Comparison of ENCODE assay signal across 8 cellular contexts in the genomic region with DNA sequence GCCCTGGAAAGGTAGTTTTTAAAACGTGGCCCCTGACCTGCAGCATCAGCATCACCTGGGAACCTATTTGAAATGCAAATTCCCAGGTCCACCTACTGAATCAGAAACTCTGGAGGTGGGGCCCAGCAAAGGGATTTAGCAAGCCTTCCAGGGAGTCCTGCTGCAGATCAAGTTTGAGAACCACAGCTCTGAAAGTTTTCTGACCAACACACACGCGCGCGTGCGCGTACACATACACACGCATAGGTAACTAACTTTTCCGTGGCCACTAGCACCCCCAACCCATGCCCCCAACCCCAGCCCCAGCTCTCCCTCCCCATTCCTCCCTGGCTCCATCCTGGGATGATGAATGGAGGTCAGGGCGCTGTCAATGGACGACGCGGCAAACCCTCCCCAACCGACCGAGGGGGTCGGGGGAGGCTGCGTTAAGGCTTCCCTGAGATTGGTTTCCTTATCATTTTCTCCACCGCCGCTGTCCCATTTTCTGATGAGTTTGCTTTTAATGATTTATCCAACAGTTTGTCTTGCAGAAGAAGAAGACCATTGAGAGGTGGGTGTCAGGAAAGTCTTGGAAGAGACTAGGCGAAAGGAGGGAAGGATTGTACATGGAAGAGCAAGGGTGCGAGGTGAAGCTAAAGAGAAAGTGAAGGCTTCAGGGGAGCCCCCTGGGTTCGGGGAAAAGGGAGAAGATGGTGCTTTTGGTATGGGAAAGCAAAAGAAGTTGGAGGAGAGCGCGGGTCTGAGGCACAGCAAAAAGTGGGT. TPM values are rescaled to one million over a fixed set of nuclear protein-coding genes. Genes with fewer than 3 reads are reported as not detected.
DNase-seq lines count a peak whose midpoint lies in the region; ATAC-seq and TF ChIP-seq lines count a peak whose summit lies in the region.

No MANE protein-coding gene starts in this region.

- no peaks in the 10 kb centered on the region for H3K4me1 ChIP-seq in ES-I3 (ENCODE audit: insufficient read depth, low read length)

- DNase-seq in activated CD4-positive, alpha-beta memory T cell treated with anti-CD3 and anti-CD28 coated beads for 36 hours = no peak
- DNase-seq in Right ventricle myocardium superior = no peak
- DNase-seq in progenitor cell of endocrine pancreas (ENCODE audit: low spot score, unreplicated experiment) = no peak
- no peak for DNase-seq in DMS79 (lab: John Stamatoyannopoulos, UW)
- no peak for DNase-seq in medulla oblongata (ENCODE audit: extremely low spot score)
- DNase-seq in NCI-H2029 (lab: John Stamatoyannopoulos, UW) = no peak
- DNase-seq in GM10266 (ENCODE audit: extremely low spot score) = no peak

- no peak overlapping the region for H3K27ac Mint-ChIP-seq in activated CD4-positive, alpha-beta memory T cell treated with anti-CD3 and anti-CD28 coated beads for 36 hours
- H3K27ac Mint-ChIP-seq in progenitor cell of endocrine pancreas = peak overlapping the region; percentile 90

- H3K4me3 Mint-ChIP-seq in activated CD4-positive, alpha-beta memory T cell treated with anti-CD3 and anti-CD28 coated beads for 36 hours = peak overlapping the region; percentile 64
- peak overlapping the region; percentile 91 for H3K4me3 Mint-ChIP-seq in progenitor cell of endocrine pancreas (ENCODE audit: low read depth)

- no peaks in the 10 kb centered on the region for H3K36me3 Mint-ChIP-seq in activated CD4-positive, alpha-beta memory T cell treated with anti-CD3 and anti-CD28 coated beads for 36 hours
- no peaks in the 10 kb centered on the region for H3K36me3 Mint-ChIP-seq in progenitor cell of endocrine pancreas (ENCODE audit: insufficient read depth)

- POLR2A ChIA-PET in activated CD4-positive, alpha-beta memory T cell treated with anti-CD3 and anti-CD28 coated beads for 36 hours (lab: Charles Lee) = no interaction called here

- ATAC-seq in Right ventricle myocardium superior (ENCODE audit: poor library complexity) = peak; percentile 19

- no peaks in the 10 kb centered on the region for H3K9me3 ChIP-seq in ES-I3 (ENCODE audit: control insufficient read depth, insufficient read depth, low read length)

- peaks cover 61% of the 10 kb centered on the region for H3K27me3 Mint-ChIP-seq in activated CD4-positive, alpha-beta memory T cell treated with anti-CD3 and anti-CD28 coated beads for 36 hours
- H3K27me3 Mint-ChIP-seq in progenitor cell of endocrine pancreas = peaks cover 44% of the 10 kb centered on the region

- H3K9me3 Mint-ChIP-seq in activated CD4-positive, alpha-beta memory T cell treated with anti-CD3 and anti-CD28 coated beads for 36 hours = no peaks in the 10 kb centered on the region
- H3K9me3 Mint-ChIP-seq in progenitor cell of endocrine pancreas (ENCODE audit: low read depth) = no peaks in the 10 kb centered on the region

- TF ChIP-seq CTCF in progenitor cell of endocrine pancreas (IDR thresholded peaks at IDR 0.05; ENCODE audit: unreplicated experiment) (no peak), GM10266 (IDR thresholded peaks at IDR 0.05; ENCODE audit: control insufficient read depth, insufficient read depth, low read depth, missing control alignments) (no peak)

- peak overlapping the region; percentile 77 for H3K9ac ChIP-seq in ES-I3 (ENCODE audit: low read depth, low read length)

- intact Hi-C loops in activated CD4-positive, alpha-beta memory T cell treated with anti-CD3 and anti-CD28 coated beads for 36 hours (cut with micrococcal nuclease) = no loop called here
- intact Hi-C loops in Right ventricle myocardium superior (cut with DNase I) = no loop called here

- H3K4me1 Mint-ChIP-seq in activated CD4-positive, alpha-beta memory T cell treated with anti-CD3 and anti-CD28 coated beads for 36 hours (ENCODE audit: low read depth) = peaks cover 9% of the 10 kb centered on the region
- peaks cover 9% of the 10 kb centered on the region for H3K4me1 Mint-ChIP-seq in progenitor cell of endocrine pancreas (ENCODE audit: low read depth)

- CTCF ChIA-PET in activated CD4-positive, alpha-beta memory T cell treated with anti-CD3 and anti-CD28 coated beads for 36 hours (lab: Charles Lee) = no interaction called here

- H3K36me3 ChIP-seq in ES-I3 (ENCODE audit: insufficient read depth, low read length) = no peaks in the 10 kb centered on the region

RNA-seq across cellular contexts. Expression of a gene that starts 0.6 kb away (rescaled TPM):
- total RNA-seq in activated CD4-positive, alpha-beta memory T cell treated with anti-CD3 and anti-CD28 coated beads for 36 hours = not detected
- total RNA-seq in Right ventricle myocardium superior (7.4 TPM), progenitor cell of endocrine pancreas (10.8 and 14.2 TPM in 2 replicates)
